ENCODE assay signal across 12 cellular contexts in genomic region chr6:153625089-153625488, GRCh38.
DNase-seq lines count a peak whose midpoint lies in the region; FAIRE-seq and TF ChIP-seq lines count a peak whose summit lies in the region.
"Had no signal": no experiment of that assay in that cellular context is flagged by ENCODE, and none has a peak within 500 bp of the region (broad histone marks: within the 10 kb centered on the region; RNA-seq: fewer than 3 reads in every experiment).

No MANE protein-coding gene starts in this region.

- H2AK5ac ChIP-seq in H1 (ENCODE audit: low read depth, low read length) (no peak overlapping the region), neuronal stem cell (ENCODE audit: low read depth, low read length) (no peak overlapping the region)

- H4K5ac ChIP-seq in H1 (ENCODE audit: insufficient read length, low read depth, low read length), result no peak overlapping the region

- H3K23ac ChIP-seq in H1 (ENCODE audit: insufficient read length), result no peak overlapping the region
- H3K23ac ChIP-seq in neuronal stem cell (ENCODE audit: low read depth, low read length, poor library complexity), result no peak overlapping the region

- no peak overlapping the region for H3K27ac Mint-ChIP-seq in Calu3 (ENCODE audit: unreplicated experiment)

- H2BK15ac ChIP-seq in H1 (ENCODE audit: low read length) (no peak overlapping the region; the same call in 1 of the 2 replicates), neuronal stem cell (ENCODE audit: low read length) (no peak overlapping the region)

- no peak for TF ChIP-seq POLR2A in H1 (IDR thresholded peaks at IDR 0.05; ENCODE audit: control extremely low read depth in 1 of 2, low read depth in 2 of 2, low read length in 2 of 2)

- CTCF ChIA-PET in H1 (lab: Charles Lee; ENCODE audit: partially characterized antibody) (no interaction called here), Calu3 (lab: Charles Lee) (interaction anchor here (0.6 kb wide), 1 partner anchor 233 kb away, joined by 3 read pairs; no protein-coding TSS in a partner anchor)

- H3K9ac ChIP-seq in H1 (replicated peaks in 1 of 4; ENCODE audit: extremely low read depth in 1 of 4, low read depth in 3 of 4, low read length in 3 of 4) (no peak overlapping the region), neuronal stem cell (ENCODE audit: low read depth, low read length, poor library complexity) (no peak overlapping the region)

- TF ChIP-seq RAD21 in H1 (IDR thresholded peaks at IDR 0.05 in 1 of 2, conservative IDR thresholded peaks at IDR 0.05 in 1 of 2; ENCODE audit: low read depth in 2 of 2, low read length in 2 of 2), result no peak

- H3K14ac ChIP-seq in H1 (ENCODE audit: insufficient read length) (no peak overlapping the region), neuronal stem cell (ENCODE audit: low read length) (no peak overlapping the region)

- POLR2A ChIA-PET in H1 (lab: Charles Lee; ENCODE audit: partially characterized antibody), result no interaction called here

- 72% methylated on average over 3 of the region's 3 CpGs; no CpG with 5 or more reads in 1 of the 2 experiments for WGBS in H1 (ENCODE audit: extremely low coverage in 1 of 2, insufficient coverage in 1 of 2, insufficient read length in 1 of 2, insufficient replicate concordance in 2 of 2, low coverage in 1 of 2, low lambda C conversion rate in 2 of 2, missing lambda C conversion rate in 1 of 2), 2 experiments
- WGBS in neuronal stem cell (ENCODE audit: extremely low coverage in 2 of 2, insufficient read length in 2 of 2, insufficient replicate concordance in 1 of 2), 2 donors, result no CpG with 5 or more reads among the region's 3 CpGs

- no peaks in the 10 kb centered on the region for H3K9me3 Mint-ChIP-seq in Calu3 (ENCODE audit: low read depth, unreplicated experiment)

- H4K91ac ChIP-seq in H1 (replicated peaks; ENCODE audit: insufficient read length, low read length) (no peak overlapping the region), neuronal stem cell (ENCODE audit: low read depth, low read length, poor library complexity) (no peak overlapping the region)

- TF ChIP-seq CTCF in H1 (IDR thresholded peaks at IDR 0.05; ENCODE audit: control extremely low read depth in 1 of 3, insufficient read depth in 1 of 3, low read depth in 1 of 3, low read length in 3 of 3), result no peak
- no peak for TF ChIP-seq CTCF in Calu3 (IDR thresholded peaks at IDR 0.05; ENCODE audit: unreplicated experiment)

- H3K79me1 ChIP-seq in H1 (ENCODE audit: low read depth, low read length) (no peaks in the 10 kb centered on the region), neuronal stem cell (ENCODE audit: low read depth, low read length) (no peaks in the 10 kb centered on the region)

- H2BK120ac ChIP-seq in H1 (replicated peaks; ENCODE audit: low read depth, low read length) (no peak overlapping the region), neuronal stem cell (ENCODE audit: low read depth, low read length) (no peak overlapping the region)

- H3K4ac ChIP-seq in H1 (replicated peaks; ENCODE audit: insufficient read length, low read depth, low read length) (no peak overlapping the region), neuronal stem cell (ENCODE audit: low read length) (no peak overlapping the region)

- H2BK5ac ChIP-seq in H1 (ENCODE audit: low read depth, low read length) (no peak overlapping the region), neuronal stem cell (ENCODE audit: low read length) (no peak overlapping the region)

- no peaks in the 10 kb centered on the region for H3K9me3 ChIP-seq in H1 (ENCODE audit: insufficient read depth in 2 of 2, low read depth in 1 of 2, low read length in 1 of 2)
- no peaks in the 10 kb centered on the region for H3K9me3 ChIP-seq in neuronal stem cell (replicated peaks in 1 of 2; ENCODE audit: control insufficient read depth in 2 of 2, insufficient read depth in 1 of 2, low read depth in 1 of 2, low read length in 2 of 2)
- H3K9me3 ChIP-seq: psoas muscle had no signal

- no peak overlapping the region for H3K4me3 Mint-ChIP-seq in Calu3 (ENCODE audit: low read depth, unreplicated experiment)

- H3K4me1 ChIP-seq in H1 (replicated peaks in 1 of 4; ENCODE audit: control insufficient read depth in 3 of 4, insufficient read depth in 4 of 4, low read length in 3 of 4), result no peaks in the 10 kb centered on the region
- H3K4me1 ChIP-seq in neuronal stem cell (ENCODE audit: control insufficient read depth in 2 of 2, insufficient read depth in 1 of 2, low read depth in 1 of 2, low read length in 2 of 2), result peaks cover 0 to 4% of the 10 kb centered on the region in 2 donors
- H3K4me1 ChIP-seq: psoas muscle had no signal

- H2BK12ac ChIP-seq in H1 (ENCODE audit: low read depth, low read length) (no peak overlapping the region), neuronal stem cell (ENCODE audit: low read length) (no peak overlapping the region)

- no peaks in the 10 kb centered on the region for H3K36me3 ChIP-seq in H1 (ENCODE audit: control insufficient read depth in 2 of 4, insufficient read depth in 4 of 4, low read length in 3 of 4)
- H3K36me3 ChIP-seq in neuronal stem cell (replicated peaks in 1 of 2; ENCODE audit: control insufficient read depth in 2 of 2, insufficient read depth in 2 of 2, low read length in 2 of 2), result no peaks in the 10 kb centered on the region

- H3K4me2 ChIP-seq in H1 (ENCODE audit: insufficient read depth in 1 of 2, low read depth in 2 of 2, low read length in 2 of 2) (no peak overlapping the region; a peak in 1 of 4 replicates), neuronal stem cell (ENCODE audit: insufficient read depth, low read length, poor library complexity, severe bottlenecking) (no peak overlapping the region)

- no peaks in the 10 kb centered on the region for H3K36me3 Mint-ChIP-seq in Calu3 (ENCODE audit: insufficient read depth, unreplicated experiment)

- no peak overlapping the region for H3K56ac ChIP-seq in H1 (replicated peaks; ENCODE audit: insufficient read length, low read depth, low read length)

- H3K4me1 Mint-ChIP-seq in Calu3 (ENCODE audit: low read depth, unreplicated experiment), result no peaks in the 10 kb centered on the region

- H3K4me3 ChIP-seq in H1 (ENCODE audit: extremely low read depth in 1 of 4, insufficient read depth in 2 of 4, low read depth in 3 of 4, low read length in 4 of 4), result no peak overlapping the region
- H3K4me3 ChIP-seq in neuronal stem cell (ENCODE audit: low read length in 2 of 2), result no peak overlapping the region
- H3K4me3 ChIP-seq: psoas muscle had no signal

- H3K27ac ChIP-seq in H1 (ENCODE audit: low read depth, low read length), result no peak overlapping the region
- H3K27ac ChIP-seq in neuronal stem cell (replicated peaks; ENCODE audit: low read length), result no peak overlapping the region
- H3K27ac ChIP-seq: psoas muscle had no signal

- H3K79me2 ChIP-seq in H1 (ENCODE audit: control insufficient read depth in 1 of 2, insufficient read depth in 2 of 2, low read length in 2 of 2), result no peaks in the 10 kb centered on the region

- H2AFZ ChIP-seq in H1 (ENCODE audit: low read length) (peak overlapping the region; percentile 79), neuronal stem cell (ENCODE audit: low read length) (no peak overlapping the region)

- H2BK20ac ChIP-seq in H1 (ENCODE audit: low read length), result no peak overlapping the region

- no peak for TF ChIP-seq EP300 in H1 (IDR thresholded peaks at IDR 0.05; ENCODE audit: borderline replicate concordance in 1 of 2, low read depth in 2 of 2, low read length in 2 of 2)

- no peaks in the 10 kb centered on the region for H4K20me1 ChIP-seq in H1 (replicated peaks in 1 of 2; ENCODE audit: control insufficient read depth in 1 of 2, insufficient read depth in 2 of 2, low read length in 2 of 2)

- intact Hi-C loops in Calu3 (cut with micrococcal nuclease; ENCODE audit: unreplicated experiment), result no loop called here

- no peaks in the 10 kb centered on the region for H3K27me3 ChIP-seq in H1 (replicated peaks in 1 of 4; ENCODE audit: control insufficient read depth in 3 of 4, extremely low read depth in 1 of 4, insufficient read depth in 3 of 4, low read length in 3 of 4)
- no peaks in the 10 kb centered on the region for H3K27me3 ChIP-seq in neuronal stem cell (ENCODE audit: control insufficient read depth in 3 of 3, insufficient read depth in 3 of 3, low read depth in 1 of 3, low read length in 3 of 3)

- H3K18ac ChIP-seq in H1 (ENCODE audit: extremely low read depth, low read length), result no peak overlapping the region
- H3K18ac ChIP-seq in neuronal stem cell (ENCODE audit: low read length), result no peak overlapping the region

- peak; percentile 20 for DNase-seq in ELR (ENCODE audit: low read depth)
- DNase-seq in NCI-H226, result peak; percentile 85
- DNase-seq in H1 (ENCODE audit: low read depth in 1 of 2, low spot score in 2 of 2), result no peak
- peak; percentile 3 for DNase-seq in neuronal stem cell (ENCODE audit: low spot score)
- no peak for DNase-seq in NCI-H128 (lab: John Stamatoyannopoulos, UW; ENCODE audit: unreplicated experiment)
- no peak for DNase-seq in Calu3
- DNase-seq in OCI-M1 (lab: John Stamatoyannopoulos, UW), result no peak
- DNase-seq in hippocampal formation (lab: John Stamatoyannopoulos, UW), result no peak
- DNase-seq: activated CD8-positive, alpha-beta memory T cell treated with anti-CD3 and anti-CD28 coated beads, Interleukin-2, amount 50 U/mL, for 48 hours; C1 segment of cervical spinal cord; effector memory CD4-positive, alpha-beta T cell; psoas muscle had no signal

- no peaks in the 10 kb centered on the region for H3K23me2 ChIP-seq in H1 (ENCODE audit: low read depth, low read length)

- no peak overlapping the region for H4K8ac ChIP-seq in H1 (ENCODE audit: extremely low read depth, insufficient read depth, low read length)
- H4K8ac ChIP-seq in neuronal stem cell (ENCODE audit: low read depth, low read length), result no peak overlapping the region

- H3K27me3 Mint-ChIP-seq in Calu3 (ENCODE audit: unreplicated experiment), result no peaks in the 10 kb centered on the region

- BruUV-seq in Calu3 (replicated peaks; lab: Mats Ljungman, UMichigan), result no TSS peak

- no peak for FAIRE-seq in H1 (lab: Jason Lieb, UNC)

TF ChIP-seq in H1, 55 proteins besides CTCF, POLR2A, EP300 and RAD21:
- TF ChIP-seq HDAC6 (IDR thresholded peaks at IDR 0.05; ENCODE audit: low read depth, low read length) (no peak), TBP (IDR thresholded peaks at IDR 0.05; ENCODE audit: low read depth, low read length) (no peak), JUND (IDR thresholded peaks at IDR 0.05; ENCODE audit: low read length) (no peak), SP2 (IDR thresholded peaks at IDR 0.05; ENCODE audit: low read length) (no peak), HDAC2 (IDR thresholded peaks at IDR 0.05; ENCODE audit: borderline replicate concordance in 1 of 2, low read depth in 2 of 2, low read length in 2 of 2) (no peak), POLR2AphosphoS5 (IDR thresholded peaks at IDR 0.05; ENCODE audit: low read depth, low read length) (no peak), RBBP5 (IDR thresholded peaks at IDR 0.05; ENCODE audit: borderline replicate concordance, low read depth, low read length) (no peak), CBX5 (IDR thresholded peaks at IDR 0.05; ENCODE audit: low read depth, low read length) (no peak)

Comparison
In these comparisons a context has a peak if more than half of its experiments do, and no peak if none do; other contexts are left out.
1. DNase-seq: peak in ELR (single experiment), NCI-H226 (single experiment) and neuronal stem cell (single experiment); none in H1 (0 of 2), NCI-H128 (single experiment), Calu3 (single experiment), OCI-M1 (single experiment) and hippocampal formation (0 of 2).